ENCODE assay signal across 8 cellular contexts in genomic region chr2:101622633-101623521, GRCh38.
DNase-seq lines count a peak whose midpoint lies in the region; ATAC-seq and TF ChIP-seq lines count a peak whose summit lies in the region.

No MANE protein-coding gene starts in this region.

- 61 to 72% methylated on average over 10 to 12 of the region's 12 CpGs for WGBS in testis, 2 donors

- no peaks in the 10 kb centered on the region for H3K4me1 ChIP-seq in testis
- no peaks in the 10 kb centered on the region for H3K4me1 ChIP-seq in HAP-1

- no peak overlapping the region for H3K4me3 ChIP-seq in testis
- no peak overlapping the region for H3K4me3 ChIP-seq in HAP-1

- H3K27ac ChIP-seq in testis, result no peak overlapping the region

- H3K36me3 Mint-ChIP-seq in activated T-helper 2 cell treated with anti-CD3 and anti-CD28 coated beads, Interferon-gamma antibody, Interleukin-2, Interleukin-4, amounts not matched to agents 10 μg/mL and 5 μg/mL and 100 μg/mL, durations not matched to agents 14 hours and 24 hours and 36 hours (ENCODE audit: low read depth), result no peaks in the 10 kb centered on the region

- no peak for TF ChIP-seq POLR2A in testis (IDR thresholded peaks at IDR 0.05)

- in situ Hi-C loops in G401 (cut with HindIII; ENCODE audit: low sequenced_read_pairs) (no loop called here), HAP-1 (cut with MboI; ENCODE audit: low sequenced_read_pairs) (no loop called here)

- no peaks in the 10 kb centered on the region for H3K27me3 Mint-ChIP-seq in activated T-helper 2 cell treated with anti-CD3 and anti-CD28 coated beads, Interferon-gamma antibody, Interleukin-2, Interleukin-4, amounts not matched to agents 10 μg/mL and 5 μg/mL and 100 μg/mL, durations not matched to agents 14 hours and 24 hours and 36 hours (ENCODE audit: low read depth)

- TF ChIP-seq CTCF in testis (IDR thresholded peaks at IDR 0.05), result no peak

- DNase-seq in GDM1 (lab: John Stamatoyannopoulos, UW) (peak; percentile 28), testis (no peak), G401 (ENCODE audit: low spot score) (no peak), HAP-1 (ENCODE audit: low spot score in 2 of 2) (no peak)
- no peak for DNase-seq in activated T-helper 2 cell treated with anti-CD3 and anti-CD28 coated beads, Interferon-gamma antibody, Interleukin-2, Interleukin-4, amounts not matched to agents 10 μg/mL and 5 μg/mL and 100 μg/mL, durations not matched to agents 14 hours and 24 hours and 36 hours (ENCODE audit: low spot score)
- DNase-seq in effector CD4-positive, alpha-beta T cell, result no peak

- no peaks in the 10 kb centered on the region for H3K9me3 Mint-ChIP-seq in activated T-helper 2 cell treated with anti-CD3 and anti-CD28 coated beads, Interferon-gamma antibody, Interleukin-2, Interleukin-4, amounts not matched to agents 10 μg/mL and 5 μg/mL and 100 μg/mL, durations not matched to agents 14 hours and 24 hours and 36 hours

- H3K9me3 ChIP-seq in testis, result no peaks in the 10 kb centered on the region
- H3K9me3 ChIP-seq in HAP-1, result no peaks in the 10 kb centered on the region

- H3K4me1 Mint-ChIP-seq in activated T-helper 2 cell treated with anti-CD3 and anti-CD28 coated beads, Interferon-gamma antibody, Interleukin-2, Interleukin-4, amounts not matched to agents 10 μg/mL and 5 μg/mL and 100 μg/mL, durations not matched to agents 14 hours and 24 hours and 36 hours (ENCODE audit: low read depth), result peaks cover 24% of the 10 kb centered on the region

- H3K4me3 Mint-ChIP-seq in activated T-helper 2 cell treated with anti-CD3 and anti-CD28 coated beads, Interferon-gamma antibody, Interleukin-2, Interleukin-4, amounts not matched to agents 10 μg/mL and 5 μg/mL and 100 μg/mL, durations not matched to agents 14 hours and 24 hours and 36 hours (ENCODE audit: low read depth), result no peak overlapping the region

- no peaks in the 10 kb centered on the region for H3K36me3 ChIP-seq in testis (ENCODE audit: low read depth, missing control alignments)
- no peaks in the 10 kb centered on the region for H3K36me3 ChIP-seq in HAP-1 (replicated peaks)

- H3K27ac Mint-ChIP-seq in activated T-helper 2 cell treated with anti-CD3 and anti-CD28 coated beads, Interferon-gamma antibody, Interleukin-2, Interleukin-4, amounts not matched to agents 10 μg/mL and 5 μg/mL and 100 μg/mL, durations not matched to agents 14 hours and 24 hours and 36 hours, result peak overlapping the region; percentile 36

- intact Hi-C loops in activated T-helper 2 cell treated with anti-CD3 and anti-CD28 coated beads, Interferon-gamma antibody, Interleukin-2, Interleukin-4, amounts not matched to agents 10 μg/mL and 5 μg/mL and 100 μg/mL, durations not matched to agents 14 hours and 24 hours and 36 hours (cut with micrococcal nuclease), result no loop called here
- intact Hi-C loops in testis (cut with DNase I; ENCODE audit: low total_unique reads), result no loop called here

- peak; percentile 88 for ATAC-seq in GM19395 (IDR thresholded peaks at IDR 0.05; ENCODE audit: unreplicated experiment)
- peak; percentile 81 for ATAC-seq in HG03342 (IDR thresholded peaks at IDR 0.05; ENCODE audit: unreplicated experiment)

- H3K27me3 ChIP-seq in testis (no peaks in the 10 kb centered on the region), HAP-1 (ENCODE audit: low read depth) (no peaks in the 10 kb centered on the region)
